ENCODE assay signal across 1 cellular context in the genomic region with DNA sequence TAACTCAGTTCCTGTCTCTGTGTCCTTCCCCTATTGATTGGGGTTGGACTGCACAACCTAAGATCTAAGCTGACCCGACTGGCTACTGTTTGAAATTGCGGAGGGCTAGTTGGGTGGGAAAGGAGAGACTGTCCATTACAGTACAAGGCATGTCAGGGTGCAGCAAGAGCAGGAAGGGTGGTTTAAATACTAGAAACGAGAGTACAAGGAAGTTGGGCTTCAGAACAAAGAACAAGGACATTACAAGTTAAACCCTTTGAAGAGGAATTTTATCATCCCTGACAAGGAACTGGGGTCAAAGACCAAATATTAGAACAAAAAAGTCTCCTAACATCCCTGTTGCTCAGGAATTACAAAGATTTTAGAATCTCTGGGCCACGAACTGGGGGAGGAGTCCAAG.
TF ChIP-seq lines count a peak whose summit lies in the region.

No MANE protein-coding gene starts in this region.

TF ChIP-seq in HepG2, 621 proteins besides CTCF, POLR2A, EP300 and RAD21 (continued from another document):
- no peak for TF ChIP-seq DZIP1 (CRISPR knock-in tag; IDR thresholded peaks at IDR 0.05)
